ENCODE assay signal across 1 cellular context in the genomic region with DNA sequence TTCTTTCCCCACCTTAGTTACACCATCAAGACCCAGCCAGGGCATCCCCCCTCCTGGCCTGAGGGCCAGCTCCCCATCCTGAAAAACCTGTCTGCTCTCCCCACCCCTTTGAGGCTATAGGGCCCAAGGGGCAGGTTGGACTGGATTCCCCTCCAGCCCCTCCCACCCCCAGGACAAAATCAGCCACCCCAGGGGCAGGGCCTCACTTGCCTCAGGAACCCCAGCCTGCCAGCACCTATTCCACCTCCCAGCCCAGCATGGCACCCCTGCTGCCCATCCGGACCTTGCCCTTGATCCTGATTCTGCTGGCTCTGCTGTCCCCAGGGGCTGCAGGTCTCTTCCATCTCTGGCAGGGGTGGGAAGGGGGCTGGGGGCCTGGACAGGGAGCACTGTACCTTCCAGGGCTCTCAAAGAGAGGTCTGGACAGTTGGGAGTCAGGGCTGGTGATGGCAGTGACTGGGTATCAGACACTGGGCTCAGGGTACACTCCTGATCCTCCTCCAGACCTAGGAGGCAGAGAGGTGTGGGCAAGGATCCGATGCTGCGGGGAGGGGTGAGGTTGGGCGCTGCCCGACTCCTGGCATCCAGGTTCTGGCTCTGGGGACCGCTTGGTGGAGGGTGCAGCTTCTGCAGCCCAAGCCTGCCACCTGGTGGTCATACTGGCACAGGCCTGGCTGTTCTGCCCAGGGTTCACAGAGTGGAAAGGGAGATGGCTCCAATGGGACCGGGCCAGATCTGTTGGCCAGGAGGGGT.
TF ChIP-seq lines count a peak whose summit lies in the region.

UPK2 (plus strand) TSS at position 205 of the 753 bp plus-strand sequence; CDS start at position 258, 53 bp downstream.

TF ChIP-seq in HepG2, 621 proteins besides CTCF, POLR2A, EP300 and RAD21 (continued from another document and continues in another):
- TF ChIP-seq FOXP4 (CRISPR knock-in tag; IDR thresholded peaks at IDR 0.05) = no peak
- no peak for TF ChIP-seq SRY (CRISPR knock-in tag; IDR thresholded peaks at IDR 0.05)
- TF ChIP-seq, protein P1, sequence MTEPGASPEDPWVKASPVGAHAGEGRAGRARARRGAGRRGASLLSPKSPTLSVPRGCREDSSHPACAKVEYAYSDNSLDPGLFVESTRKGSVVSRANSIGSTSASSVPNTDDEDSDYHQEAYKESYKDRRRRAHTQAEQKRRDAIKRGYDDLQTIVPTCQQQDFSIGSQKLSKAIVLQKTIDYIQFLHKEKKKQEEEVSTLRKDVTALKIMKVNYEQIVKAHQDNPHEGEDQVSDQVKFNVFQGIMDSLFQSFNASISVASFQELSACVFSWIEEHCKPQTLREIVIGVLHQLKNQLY (CRISPR knock-in tag; IDR thresholded peaks at IDR 0.05) = 0 out of 2 replicates have a peak, but pooled peaks have one; percentile 13
- no peak for TF ChIP-seq ZNF512B (CRISPR knock-in tag; IDR thresholded peaks at IDR 0.05; ENCODE audit: borderline replicate concordance)
- 0 out of 2 replicates have a peak, but pooled peaks have one; percentile 20 for TF ChIP-seq JUN (CRISPR knock-in tag; IDR thresholded peaks at IDR 0.05)
- TF ChIP-seq MXD3 (CRISPR knock-in tag; IDR thresholded peaks at IDR 0.05) = no peak
- TF ChIP-seq ZFP62 (CRISPR knock-in tag; IDR thresholded peaks at IDR 0.05) = no peak
- peak; percentile 98 for TF ChIP-seq STAG1 (CRISPR knock-in tag; IDR thresholded peaks at IDR 0.05)
- TF ChIP-seq, protein P2, sequence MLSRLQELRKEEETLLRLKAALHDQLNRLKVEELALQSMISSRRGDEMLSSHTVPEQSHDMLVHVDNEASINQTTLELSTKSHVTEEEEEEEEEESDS (CRISPR knock-in tag; IDR thresholded peaks at IDR 0.05; ENCODE audit: borderline replicate concordance) = no peak
- TF ChIP-seq SMC3 (IDR thresholded peaks at IDR 0.05; ENCODE audit: low read length) = peak; percentile 72
- TF ChIP-seq MLXIP (CRISPR knock-in tag; IDR thresholded peaks at IDR 0.05; ENCODE audit: borderline replicate concordance) = no peak
- TF ChIP-seq BORCS8-MEF2B (CRISPR knock-in tag; IDR thresholded peaks at IDR 0.05) = 0 out of 2 replicates have a peak, but pooled peaks have one; percentile 29
- TF ChIP-seq XRCC5 (optimal IDR thresholded peaks at IDR 0.05; ENCODE audit: low read length) = peak; percentile 70
- 0 out of 2 replicates have a peak, but pooled peaks have one; percentile 39 for TF ChIP-seq MIER2 (CRISPR knock-in tag; IDR thresholded peaks at IDR 0.05)
- TF ChIP-seq RORA (CRISPR knock-in tag; IDR thresholded peaks at IDR 0.05) = no peak
- no peak for TF ChIP-seq ZNF431 (CRISPR knock-in tag; IDR thresholded peaks at IDR 0.05; ENCODE audit: borderline replicate concordance, low read depth)
- TF ChIP-seq DRAP1 (CRISPR knock-in tag; IDR thresholded peaks at IDR 0.05) = peak; percentile 44; the same call in 1 of the 2 replicates
- TF ChIP-seq ZBTB4 (CRISPR knock-in tag; IDR thresholded peaks at IDR 0.05; ENCODE audit: borderline replicate concordance) = no peak
- TF ChIP-seq, protein P3, sequence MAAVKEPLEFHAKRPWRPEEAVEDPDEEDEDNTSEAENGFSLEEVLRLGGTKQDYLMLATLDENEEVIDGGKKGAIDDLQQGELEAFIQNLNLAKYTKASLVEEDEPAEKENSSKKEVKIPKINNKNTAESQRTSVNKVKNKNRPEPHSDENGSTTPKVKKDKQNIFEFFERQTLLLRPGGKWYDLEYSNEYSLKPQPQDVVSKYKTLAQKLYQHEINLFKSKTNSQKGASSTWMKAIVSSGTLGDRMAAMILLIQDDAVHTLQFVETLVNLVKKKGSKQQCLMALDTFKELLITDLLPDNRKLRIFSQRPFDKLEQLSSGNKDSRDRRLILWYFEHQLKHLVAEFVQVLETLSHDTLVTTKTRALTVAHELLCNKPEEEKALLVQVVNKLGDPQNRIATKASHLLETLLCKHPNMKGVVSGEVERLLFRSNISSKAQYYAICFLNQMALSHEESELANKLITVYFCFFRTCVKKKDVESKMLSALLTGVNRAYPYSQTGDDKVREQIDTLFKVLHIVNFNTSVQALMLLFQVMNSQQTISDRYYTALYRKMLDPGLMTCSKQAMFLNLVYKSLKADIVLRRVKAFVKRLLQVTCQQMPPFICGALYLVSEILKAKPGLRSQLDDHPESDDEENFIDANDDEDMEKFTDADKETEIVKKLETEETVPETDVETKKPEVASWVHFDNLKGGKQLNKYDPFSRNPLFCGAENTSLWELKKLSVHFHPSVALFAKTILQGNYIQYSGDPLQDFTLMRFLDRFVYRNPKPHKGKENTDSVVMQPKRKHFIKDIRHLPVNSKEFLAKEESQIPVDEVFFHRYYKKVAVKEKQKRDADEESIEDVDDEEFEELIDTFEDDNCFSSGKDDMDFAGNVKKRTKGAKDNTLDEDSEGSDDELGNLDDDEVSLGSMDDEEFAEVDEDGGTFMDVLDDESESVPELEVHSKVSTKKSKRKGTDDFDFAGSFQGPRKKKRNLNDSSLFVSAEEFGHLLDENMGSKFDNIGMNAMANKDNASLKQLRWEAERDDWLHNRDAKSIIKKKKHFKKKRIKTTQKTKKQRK (IDR thresholded peaks at IDR 0.05; ENCODE audit: low read length) = no peak
- TF ChIP-seq ZNF782 (CRISPR knock-in tag; IDR thresholded peaks at IDR 0.05; ENCODE audit: borderline replicate concordance) = 0 out of 2 replicates have a peak, but pooled peaks have one; percentile 46
- peak; percentile 50; the same call in 1 of the 2 replicates for TF ChIP-seq ETV5 (CRISPR knock-in tag; IDR thresholded peaks at IDR 0.05; ENCODE audit: borderline replicate concordance)
- no peak for TF ChIP-seq AGO2 (optimal IDR thresholded peaks at IDR 0.05; ENCODE audit: low read depth, low read length)
- peak; percentile 34; the same call in 1 of the 2 replicates for TF ChIP-seq ATF3 (CRISPR knock-in tag; IDR thresholded peaks at IDR 0.05)
- TF ChIP-seq, protein P4, sequence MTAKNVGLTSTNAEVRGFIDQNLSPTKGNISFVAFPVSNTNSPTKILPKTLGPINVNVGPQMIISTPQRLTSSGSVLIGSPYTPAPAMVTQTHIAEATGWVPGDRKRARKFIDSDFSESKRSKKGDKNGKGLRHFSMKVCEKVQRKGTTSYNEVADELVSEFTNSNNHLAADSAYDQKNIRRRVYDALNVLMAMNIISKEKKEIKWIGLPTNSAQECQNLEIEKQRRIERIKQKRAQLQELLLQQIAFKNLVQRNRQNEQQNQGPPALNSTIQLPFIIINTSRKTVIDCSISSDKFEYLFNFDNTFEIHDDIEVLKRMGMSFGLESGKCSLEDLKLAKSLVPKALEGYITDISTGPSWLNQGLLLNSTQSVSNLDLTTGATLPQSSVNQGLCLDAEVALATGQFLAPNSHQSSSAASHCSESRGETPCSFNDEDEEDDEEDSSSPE (CRISPR knock-in tag; IDR thresholded peaks at IDR 0.05) = no peak
- TF ChIP-seq ATF2 (CRISPR knock-in tag; IDR thresholded peaks at IDR 0.05) = peak; percentile 38; the same call in 1 of the 2 replicates
- peak; percentile 56; the same call in 1 of the 2 replicates for TF ChIP-seq ZNF205 (CRISPR knock-in tag; IDR thresholded peaks at IDR 0.05)
